ENCODE assay signal across 1 cellular context in the genomic region with DNA sequence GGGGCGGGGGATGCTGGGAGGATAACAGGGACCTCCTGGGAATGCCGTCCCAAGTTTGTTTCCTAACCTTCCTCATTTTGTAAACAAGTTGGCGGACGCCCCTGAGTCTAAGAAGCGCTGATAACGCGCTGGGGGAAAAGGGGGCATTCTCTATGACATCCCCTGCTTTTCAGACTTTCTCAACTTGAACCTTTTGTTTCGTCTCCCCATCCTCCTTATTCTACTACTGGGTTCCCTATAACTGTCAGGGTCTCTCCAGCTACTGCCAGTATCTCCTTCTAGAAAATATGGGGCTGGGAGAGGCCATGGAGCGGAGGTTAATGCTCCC.
TF ChIP-seq lines count a peak whose summit lies in the region.

No MANE protein-coding gene starts in this region.

TF ChIP-seq in endothelial cell of umbilical vein, 7 proteins besides CTCF, POLR2A, EP300 and RAD21:
- TF ChIP-seq MYC (IDR thresholded peaks at IDR 0.05; ENCODE audit: low read depth, low read length): no peak
- TF ChIP-seq GATA2 (IDR thresholded peaks at IDR 0.05; ENCODE audit: insufficient read depth, insufficient read length, low read depth, low read length): no peak
- TF ChIP-seq, protein P1, sequence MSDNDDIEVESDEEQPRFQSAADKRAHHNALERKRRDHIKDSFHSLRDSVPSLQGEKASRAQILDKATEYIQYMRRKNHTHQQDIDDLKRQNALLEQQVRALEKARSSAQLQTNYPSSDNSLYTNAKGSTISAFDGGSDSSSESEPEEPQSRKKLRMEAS (IDR thresholded peaks at IDR 0.05; ENCODE audit: insufficient read depth, insufficient read length): no peak
- no peak for TF ChIP-seq JUN (IDR thresholded peaks at IDR 0.05; ENCODE audit: borderline replicate concordance, insufficient read depth, insufficient read length, low read depth)
- no peak for TF ChIP-seq POLR2AphosphoS5 (IDR thresholded peaks at IDR 0.05; ENCODE audit: insufficient read depth, low read depth, low read length)
- TF ChIP-seq EZH2 (IDR thresholded peaks at IDR 0.05; ENCODE audit: borderline replicate concordance, low read depth, low read length, severe bottlenecking): no peak
- no peak for TF ChIP-seq FOS (IDR thresholded peaks at IDR 0.05; ENCODE audit: borderline replicate concordance, insufficient read depth, low read length)
